ENCODE assay signal across 15 cellular contexts in genomic region chr12:46208370-46208769, GRCh38.
DNase-seq lines count a peak whose midpoint lies in the region; ATAC-seq and TF ChIP-seq lines count a peak whose summit lies in the region.
"Had no signal": no experiment of that assay in that cellular context is flagged by ENCODE, and none has a peak within 500 bp of the region (broad histone marks: within the 10 kb centered on the region; RNA-seq: fewer than 3 reads in every experiment).

No MANE protein-coding gene starts in this region.

- peak overlapping the region; percentile 99 for H3K27ac Mint-ChIP-seq in stimulated activated naive CD8-positive, alpha-beta T cell treated with anti-CD3 and anti-CD28 coated beads, Interleukin-15, Interleukin-2, amounts not matched to agents 100 ng/mL and 50 ng/mL, for 24 hours
- H3K27ac Mint-ChIP-seq in stimulated activated naive CD8-positive, alpha-beta T cell treated with anti-CD3 and anti-CD28 coated beads, Interleukin-15, amount 100 ng/mL, for 72 hours = no peak overlapping the region

- ATAC-seq in stimulated activated naive CD8-positive, alpha-beta T cell treated with anti-CD3 and anti-CD28 coated beads, Interleukin-15, amount 100 ng/mL, for 72 hours = no peak
- peak; percentile 62 to 80 for ATAC-seq in lower lobe of right lung
- ATAC-seq: right cardiac atrium had no signal

- no peak overlapping the region for H3K9ac ChIP-seq in OCI-LY3 (ENCODE audit: low read length)
- H3K9ac ChIP-seq: KMS-11 had no signal

- H3K36me3 Mint-ChIP-seq in stimulated activated naive CD8-positive, alpha-beta T cell treated with anti-CD3 and anti-CD28 coated beads, Interleukin-15, Interleukin-2, amounts not matched to agents 100 ng/mL and 50 ng/mL, for 24 hours (ENCODE audit: low read depth) = peaks cover 96% of the 10 kb centered on the region

- H3K27me3 Mint-ChIP-seq in stimulated activated naive CD8-positive, alpha-beta T cell treated with anti-CD3 and anti-CD28 coated beads, Interleukin-15, Interleukin-2, amounts not matched to agents 100 ng/mL and 50 ng/mL, for 24 hours = no peaks in the 10 kb centered on the region
- H3K27me3 Mint-ChIP-seq in stimulated activated naive CD8-positive, alpha-beta T cell treated with anti-CD3 and anti-CD28 coated beads, Interleukin-15, amount 100 ng/mL, for 72 hours = no peaks in the 10 kb centered on the region

- intact Hi-C loops in lower lobe of right lung (cut with DNase I) = no loop called here

- H3K27ac ChIP-seq in OCI-LY3 (ENCODE audit: low read length) (peak overlapping the region; percentile 47), lower lobe of right lung (no peak overlapping the region)
- H3K27ac ChIP-seq: KMS-11 had no signal

- peak overlapping the region; percentile 32 for H3K4me2 ChIP-seq in OCI-LY3 (ENCODE audit: low read length)
- H3K4me2 ChIP-seq: KMS-11 had no signal

- no peak for DNase-seq in stimulated activated naive CD8-positive, alpha-beta T cell treated with anti-CD3 and anti-CD28 coated beads, Interleukin-15, amount 100 ng/mL, for 72 hours
- DNase-seq in lower lobe of right lung = no peak
- no peak for DNase-seq in NCI-H345 treated with DMSO at 0.1 percent for 48 hours (lab: John Stamatoyannopoulos, UW; ENCODE audit: unreplicated experiment)
- no peak for DNase-seq in COLO829 (ENCODE audit: low spot score)
- no peak for DNase-seq in NCI-H1436 (lab: John Stamatoyannopoulos, UW)
- DNase-seq: activated CD4-positive, alpha-beta T cell treated with anti-CD3 and anti-CD28 coated beads for 48 hours; C1 segment of cervical spinal cord; H7; kidney; NCI-H2171; right cardiac atrium; T-helper 1 cell had no signal

- no peak overlapping the region for H2AFZ ChIP-seq in OCI-LY3 (ENCODE audit: low read depth, low read length)

- H3K4me1 Mint-ChIP-seq in stimulated activated naive CD8-positive, alpha-beta T cell treated with anti-CD3 and anti-CD28 coated beads, Interleukin-15, Interleukin-2, amounts not matched to agents 100 ng/mL and 50 ng/mL, for 24 hours (ENCODE audit: low read depth) = peaks cover 73% of the 10 kb centered on the region
- peaks cover 65% of the 10 kb centered on the region for H3K4me1 Mint-ChIP-seq in stimulated activated naive CD8-positive, alpha-beta T cell treated with anti-CD3 and anti-CD28 coated beads, Interleukin-15, amount 100 ng/mL, for 72 hours

- H4K20me1 ChIP-seq in OCI-LY3 (ENCODE audit: insufficient read depth, low read length) = peaks cover 34% of the 10 kb centered on the region

- no peaks in the 10 kb centered on the region for H3K9me3 ChIP-seq in OCI-LY3 (ENCODE audit: insufficient read depth, low read length)
- H3K9me3 ChIP-seq in lower lobe of right lung = no peaks in the 10 kb centered on the region

- H3K27me3 ChIP-seq in OCI-LY3 (ENCODE audit: low read depth, low read length) (no peaks in the 10 kb centered on the region), lower lobe of right lung (ENCODE audit: low read depth) (no peaks in the 10 kb centered on the region)

- H3K4me3 ChIP-seq in OCI-LY3 (ENCODE audit: low read length) (no peak overlapping the region), lower lobe of right lung (no peak overlapping the region)

- no peak overlapping the region for H3K4me3 Mint-ChIP-seq in stimulated activated naive CD8-positive, alpha-beta T cell treated with anti-CD3 and anti-CD28 coated beads, Interleukin-15, Interleukin-2, amounts not matched to agents 100 ng/mL and 50 ng/mL, for 24 hours
- H3K4me3 Mint-ChIP-seq in stimulated activated naive CD8-positive, alpha-beta T cell treated with anti-CD3 and anti-CD28 coated beads, Interleukin-15, amount 100 ng/mL, for 72 hours = no peak overlapping the region

- H3K4me1 ChIP-seq in OCI-LY3 (ENCODE audit: low read length) (peaks cover 54% of the 10 kb centered on the region), lower lobe of right lung (peaks cover 28% of the 10 kb centered on the region)

- H3K79me2 ChIP-seq in OCI-LY3 (ENCODE audit: low read length) = peaks cover 61% of the 10 kb centered on the region

- H3K9me3 Mint-ChIP-seq in stimulated activated naive CD8-positive, alpha-beta T cell treated with anti-CD3 and anti-CD28 coated beads, Interleukin-15, Interleukin-2, amounts not matched to agents 100 ng/mL and 50 ng/mL, for 24 hours = no peaks in the 10 kb centered on the region
- no peaks in the 10 kb centered on the region for H3K9me3 Mint-ChIP-seq in stimulated activated naive CD8-positive, alpha-beta T cell treated with anti-CD3 and anti-CD28 coated beads, Interleukin-15, amount 100 ng/mL, for 72 hours

- TF ChIP-seq CTCF in OCI-LY3 (IDR thresholded peaks at IDR 0.05; ENCODE audit: low read depth, low read length) (no peak), lower lobe of right lung (IDR thresholded peaks at IDR 0.05) (no peak)

- peaks cover 70% of the 10 kb centered on the region for H3K36me3 ChIP-seq in OCI-LY3 (replicated peaks; ENCODE audit: low read depth, low read length)
- peaks cover 32% of the 10 kb centered on the region for H3K36me3 ChIP-seq in lower lobe of right lung
